8 cellular contexts compared by ENCODE assay signal in the genomic region with DNA sequence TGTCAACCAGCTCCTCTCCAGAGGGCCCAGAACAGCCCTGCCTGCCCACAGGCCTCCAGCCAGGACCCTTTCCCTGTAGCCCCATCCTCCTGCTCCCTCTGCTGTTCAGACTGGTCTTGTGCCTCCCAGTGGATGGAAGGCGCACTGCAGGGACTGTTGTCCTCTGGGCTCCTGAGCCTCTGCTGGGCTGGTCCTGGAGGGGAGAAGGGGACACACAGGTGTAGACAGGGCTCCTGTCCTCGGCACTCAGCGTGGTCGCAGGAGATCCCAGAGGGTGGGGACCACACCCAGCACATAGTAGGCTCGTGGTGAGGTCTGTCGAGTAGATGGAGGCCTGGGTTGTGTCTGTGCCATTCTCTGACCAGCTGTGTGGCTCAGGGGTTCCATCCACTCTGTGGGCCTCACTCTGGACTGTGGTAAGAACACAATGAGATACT. TPM values are rescaled to one million over a fixed set of nuclear protein-coding genes. Genes with fewer than 3 reads are reported as not detected.
A peak's percentile ranks its signal among the peaks of the same experiment; 100 is the strongest.
DNase-seq lines count a peak whose midpoint lies in the region; ATAC-seq and TF ChIP-seq lines count a peak whose summit lies in the region.

No MANE protein-coding gene starts in this region.

- H3K27me3 ChIP-seq in suprapubic skin, result no peaks in the 10 kb centered on the region

- no peak for TF ChIP-seq EP300 in suprapubic skin (IDR thresholded peaks at IDR 0.05)

- peak overlapping the region; percentile 52 for H3K4me3 ChIP-seq in suprapubic skin

- DNase-seq in ELF-1 (ENCODE audit: low read depth, low spot score), result peak; percentile 93
- peak; percentile 23 to 50 for DNase-seq in Kasumi-1 (lab: John Stamatoyannopoulos, UW)
- DNase-seq in activated CD4-positive, alpha-beta T cell treated with anti-CD3 and anti-CD28 coated beads for 48 hours, result peak; percentile 75
- peak; percentile 51 for DNase-seq in effector CD4-positive, alpha-beta T cell
- peak; percentile 19 for DNase-seq in midbrain (lab: John Stamatoyannopoulos, UW)
- DNase-seq in suprapubic skin (ENCODE audit: low spot score in 2 of 2), result peak in 1 of 2 donors; percentile 76
- no peak for DNase-seq in H4 (ENCODE audit: low spot score)

- H3K4me1 ChIP-seq in suprapubic skin, result peaks cover 69% of the 10 kb centered on the region

- H3K9me3 ChIP-seq in suprapubic skin, result no peaks in the 10 kb centered on the region

- H3K36me3 ChIP-seq in suprapubic skin, result no peaks in the 10 kb centered on the region

- TF ChIP-seq POLR2A in suprapubic skin (IDR thresholded peaks at IDR 0.05), result no peak

- 93% methylated on average over 3 of the region's 6 CpGs for WGBS in suprapubic skin

- peak; percentile 32 to 68 for TF ChIP-seq CTCF in suprapubic skin (IDR thresholded peaks at IDR 0.05)

- no peak for ATAC-seq in HG03520 (IDR thresholded peaks at IDR 0.05; ENCODE audit: unreplicated experiment)

- peak overlapping the region; percentile 85 for H3K27ac ChIP-seq in suprapubic skin

RNA-seq across cellular contexts. Expression of a gene that starts 11.5 kb away (rescaled TPM):
- total RNA-seq in suprapubic skin, result 100 to 1,000 TPM; 174 to 206 (median 199) TPM
- total RNA-seq in H4 (2014; rRNA removed; shearing (Covaris generic)), result 6.6 and 9.8 TPM in 2 replicates

RNA-seq across cellular contexts. Expression of a gene that starts 52.5 kb away (rescaled TPM):
- total RNA-seq in suprapubic skin, result 10 to 100 TPM; 12.6 to 15.0 (median 14.3) TPM
- total RNA-seq in H4 (2014; rRNA removed; shearing (Covaris generic)), result 16.3 and 18.8 TPM in 2 replicates

Comparison
In these comparisons a context has a peak if more than half of its experiments do, and no peak if none do; other contexts are left out.
1. RNA of a gene that starts 11.5 kb away (total RNA-seq): 174 to 206 TPM in suprapubic skin; 6.6 to 9.8 TPM in H4; every median in the first group is over 10 times any median in the second.